In the genomic region with DNA sequence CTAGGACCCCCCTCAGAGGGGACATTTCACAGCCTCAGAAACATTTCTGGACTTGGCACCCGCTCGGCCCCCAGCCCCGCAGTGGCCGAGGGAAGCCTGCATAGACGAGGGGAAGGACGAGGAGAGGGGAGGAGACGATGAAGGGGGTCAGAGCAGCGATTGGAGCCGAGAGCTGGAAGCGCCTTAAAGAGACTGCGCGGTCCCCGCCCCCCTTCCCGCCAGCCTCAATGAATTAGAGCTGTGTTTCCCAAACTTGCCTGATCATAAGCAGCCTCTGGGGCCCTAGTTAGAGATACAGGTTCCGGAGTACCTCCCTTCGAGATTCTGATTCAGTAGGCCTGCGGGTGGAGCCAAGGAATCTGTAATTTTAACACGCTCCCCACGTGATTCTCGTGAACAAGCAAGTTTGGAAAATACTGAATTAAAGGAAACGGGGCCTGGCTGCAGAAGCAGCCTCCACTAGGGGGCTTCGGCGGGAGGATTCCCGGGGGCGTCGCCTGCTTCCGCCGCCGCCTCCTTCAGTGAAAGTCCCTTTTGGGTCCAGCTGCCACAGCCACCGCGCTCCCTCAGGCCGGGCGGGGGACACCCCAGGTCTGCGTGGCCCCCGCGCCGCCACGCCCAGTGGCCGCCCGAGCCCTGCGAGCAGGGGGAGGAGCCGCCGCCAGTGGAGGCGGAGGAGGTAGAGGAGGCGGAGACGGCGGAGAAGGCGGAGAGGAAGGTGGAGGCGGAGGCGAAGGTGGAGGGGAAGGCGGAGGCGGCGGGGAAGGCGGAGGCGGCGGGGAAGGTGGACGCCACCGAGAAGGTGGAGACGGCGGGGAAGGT, we compare ENCODE assay signal across 8 cellular contexts. TPM values are rescaled to one million over a fixed set of nuclear protein-coding genes. Genes with fewer than 3 reads are reported as not detected.
A peak's percentile ranks its signal among the peaks of the same experiment; 100 is the strongest.
DNase-seq lines count a peak whose midpoint lies in the region; ATAC-seq and TF ChIP-seq lines count a peak whose summit lies in the region.

A gene (plus strand): TSS at position 651 of the 822 bp plus-strand sequence. CDS start 824 bp downstream, outside the sequence.

- H3K36me3 Mint-ChIP-seq in GM23338 (ENCODE audit: low read depth) (peaks cover 4% of the 10 kb centered on the region; the same call in 1 of the 3 replicates), neural crest cell (ENCODE audit: low read depth) (peaks cover 10% of the 10 kb centered on the region)

- H3K9me3 ChIP-seq in stomach = no peaks in the 10 kb centered on the region

- ATAC-seq in GM23338 = peak; percentile 84

- H3K9me3 Mint-ChIP-seq in GM23338 (no peaks in the 10 kb centered on the region), neural crest cell (peaks cover 7% of the 10 kb centered on the region)

- DNase-seq in EL (peak; percentile 79), GM23338 (ENCODE audit: low spot score) (peak; percentile 74), Kasumi-1 (lab: John Stamatoyannopoulos, UW) (peak; percentile 59 to 63), RPMI8226 (peak; percentile 87), fibroblast of villous mesenchyme (ENCODE audit: low read depth) (peak; percentile 80), neural crest cell (ENCODE audit: low read depth, low spot score) (peak; percentile 48), stomach (peak; percentile 81)
- peak; percentile 91 for DNase-seq in activated effector memory CD4-positive, alpha-beta T cell treated with anti-CD3 and anti-CD28 coated beads, Interleukin-2, amount 50 U/mL, for 16 hours

- TF ChIP-seq POLR2A in stomach (IDR thresholded peaks at IDR 0.05) = peak in 1 of 4 donors; percentile 10

- H3K4me3 Mint-ChIP-seq in GM23338 = peak within 1 kb of the TSS; percentile 81
- peak within 1 kb of the TSS; percentile 95 for H3K4me3 Mint-ChIP-seq in neural crest cell

- no peaks in the 10 kb centered on the region for H3K79me2 ChIP-seq in GM23338 (replicated peaks; ENCODE audit: insufficient read depth)

- H3K27ac Mint-ChIP-seq in GM23338 = no peak within 1 kb of the TSS
- peak within 1 kb of the TSS; percentile 83 for H3K27ac Mint-ChIP-seq in neural crest cell (ENCODE audit: unreplicated experiment)

- no peaks in the 10 kb centered on the region for H4K20me1 ChIP-seq in GM23338 (replicated peaks; ENCODE audit: insufficient read depth)

- H3K4me1 Mint-ChIP-seq in GM23338 = peaks cover 10% of the 10 kb centered on the region; the same call in 2 of the 3 replicates
- peaks cover 18% of the 10 kb centered on the region for H3K4me1 Mint-ChIP-seq in neural crest cell

- peak within 1 kb of the TSS; percentile 78 for H3K4me2 ChIP-seq in GM23338

- no peaks in the 10 kb centered on the region for H3F3A ChIP-seq in GM23338 (replicated peaks; ENCODE audit: low read depth)

- intact Hi-C loops in stomach (cut with DNase I; ENCODE audit: low total_unique reads) = no loop called here

- TF ChIP-seq CTCF in GM23338 (conservative IDR thresholded peaks at IDR 0.05; ENCODE audit: low read depth in 2 of 2) (peak; percentile 26 to 61; a peak in 3 of 4 replicates), fibroblast of villous mesenchyme (IDR thresholded peaks at IDR 0.05; ENCODE audit: insufficient read depth, low read depth, low read length) (peak; percentile 52), neural crest cell (conservative IDR thresholded peaks at IDR 0.05) (peak; percentile 74), stomach (IDR thresholded peaks at IDR 0.05) (peak in 4 of 7 experiments; percentile 30 to 49 (median 39))

- no peaks in the 10 kb centered on the region for H3K36me3 ChIP-seq in GM23338 (ENCODE audit: insufficient read depth)
- H3K36me3 ChIP-seq in stomach = no peaks in the 10 kb centered on the region

- H3K4me3 ChIP-seq in GM23338 (peak within 1 kb of the TSS; percentile 71), fibroblast of villous mesenchyme (ENCODE audit: low read depth, low read length) (peak within 1 kb of the TSS; percentile 67), stomach (peak within 1 kb of the TSS; percentile 57 to 64 (median 62))

- H3K27ac ChIP-seq in GM23338 (ENCODE audit: low read depth) (peak within 1 kb of the TSS; percentile 79; the same call in 1 of the 2 replicates), stomach (peak within 1 kb of the TSS; percentile 79 to 89 (median 88))

- no peak for TF ChIP-seq EP300 in stomach (IDR thresholded peaks at IDR 0.05)

- peak within 1 kb of the TSS; percentile 96 for H2AFZ ChIP-seq in GM23338

- H3K27me3 ChIP-seq in GM23338 (ENCODE audit: insufficient read depth) (0 out of 2 replicates have a peak, but pooled peaks cover 2% of the 10 kb centered on the region), stomach (no peaks in the 10 kb centered on the region)

- WGBS in stomach, 5 donors = 0 to 43% (median 17%) methylated on average over 40 to 59 of the region's 60 CpGs; no CpG with 5 or more reads in 1 of the 5 donors

- H3K27me3 Mint-ChIP-seq in GM23338 (ENCODE audit: insufficient read depth, low read depth, poor library complexity) = peaks cover 2% of the 10 kb centered on the region
- no peaks in the 10 kb centered on the region for H3K27me3 Mint-ChIP-seq in neural crest cell (ENCODE audit: low read depth)

- H3K9me2 ChIP-seq in GM23338 (ENCODE audit: insufficient read depth) = no peaks in the 10 kb centered on the region

- H3K4me1 ChIP-seq in GM23338 (ENCODE audit: insufficient read depth) = no peaks in the 10 kb centered on the region; the same call in 1 of the 2 replicates
- H3K4me1 ChIP-seq in stomach = peaks cover 0 to 38% (median 24%) of the 10 kb centered on the region in 4 donors

TF ChIP-seq in GM23338, 12 proteins besides CTCF, POLR2A, EP300 and RAD21:
- no peak for TF ChIP-seq EZH2 (IDR thresholded peaks at IDR 0.05; ENCODE audit: low read depth, unreplicated experiment)
- no peak for TF ChIP-seq EZH2phosphoT487 (IDR thresholded peaks at IDR 0.05; ENCODE audit: unreplicated experiment)
- TF ChIP-seq, protein P1, sequence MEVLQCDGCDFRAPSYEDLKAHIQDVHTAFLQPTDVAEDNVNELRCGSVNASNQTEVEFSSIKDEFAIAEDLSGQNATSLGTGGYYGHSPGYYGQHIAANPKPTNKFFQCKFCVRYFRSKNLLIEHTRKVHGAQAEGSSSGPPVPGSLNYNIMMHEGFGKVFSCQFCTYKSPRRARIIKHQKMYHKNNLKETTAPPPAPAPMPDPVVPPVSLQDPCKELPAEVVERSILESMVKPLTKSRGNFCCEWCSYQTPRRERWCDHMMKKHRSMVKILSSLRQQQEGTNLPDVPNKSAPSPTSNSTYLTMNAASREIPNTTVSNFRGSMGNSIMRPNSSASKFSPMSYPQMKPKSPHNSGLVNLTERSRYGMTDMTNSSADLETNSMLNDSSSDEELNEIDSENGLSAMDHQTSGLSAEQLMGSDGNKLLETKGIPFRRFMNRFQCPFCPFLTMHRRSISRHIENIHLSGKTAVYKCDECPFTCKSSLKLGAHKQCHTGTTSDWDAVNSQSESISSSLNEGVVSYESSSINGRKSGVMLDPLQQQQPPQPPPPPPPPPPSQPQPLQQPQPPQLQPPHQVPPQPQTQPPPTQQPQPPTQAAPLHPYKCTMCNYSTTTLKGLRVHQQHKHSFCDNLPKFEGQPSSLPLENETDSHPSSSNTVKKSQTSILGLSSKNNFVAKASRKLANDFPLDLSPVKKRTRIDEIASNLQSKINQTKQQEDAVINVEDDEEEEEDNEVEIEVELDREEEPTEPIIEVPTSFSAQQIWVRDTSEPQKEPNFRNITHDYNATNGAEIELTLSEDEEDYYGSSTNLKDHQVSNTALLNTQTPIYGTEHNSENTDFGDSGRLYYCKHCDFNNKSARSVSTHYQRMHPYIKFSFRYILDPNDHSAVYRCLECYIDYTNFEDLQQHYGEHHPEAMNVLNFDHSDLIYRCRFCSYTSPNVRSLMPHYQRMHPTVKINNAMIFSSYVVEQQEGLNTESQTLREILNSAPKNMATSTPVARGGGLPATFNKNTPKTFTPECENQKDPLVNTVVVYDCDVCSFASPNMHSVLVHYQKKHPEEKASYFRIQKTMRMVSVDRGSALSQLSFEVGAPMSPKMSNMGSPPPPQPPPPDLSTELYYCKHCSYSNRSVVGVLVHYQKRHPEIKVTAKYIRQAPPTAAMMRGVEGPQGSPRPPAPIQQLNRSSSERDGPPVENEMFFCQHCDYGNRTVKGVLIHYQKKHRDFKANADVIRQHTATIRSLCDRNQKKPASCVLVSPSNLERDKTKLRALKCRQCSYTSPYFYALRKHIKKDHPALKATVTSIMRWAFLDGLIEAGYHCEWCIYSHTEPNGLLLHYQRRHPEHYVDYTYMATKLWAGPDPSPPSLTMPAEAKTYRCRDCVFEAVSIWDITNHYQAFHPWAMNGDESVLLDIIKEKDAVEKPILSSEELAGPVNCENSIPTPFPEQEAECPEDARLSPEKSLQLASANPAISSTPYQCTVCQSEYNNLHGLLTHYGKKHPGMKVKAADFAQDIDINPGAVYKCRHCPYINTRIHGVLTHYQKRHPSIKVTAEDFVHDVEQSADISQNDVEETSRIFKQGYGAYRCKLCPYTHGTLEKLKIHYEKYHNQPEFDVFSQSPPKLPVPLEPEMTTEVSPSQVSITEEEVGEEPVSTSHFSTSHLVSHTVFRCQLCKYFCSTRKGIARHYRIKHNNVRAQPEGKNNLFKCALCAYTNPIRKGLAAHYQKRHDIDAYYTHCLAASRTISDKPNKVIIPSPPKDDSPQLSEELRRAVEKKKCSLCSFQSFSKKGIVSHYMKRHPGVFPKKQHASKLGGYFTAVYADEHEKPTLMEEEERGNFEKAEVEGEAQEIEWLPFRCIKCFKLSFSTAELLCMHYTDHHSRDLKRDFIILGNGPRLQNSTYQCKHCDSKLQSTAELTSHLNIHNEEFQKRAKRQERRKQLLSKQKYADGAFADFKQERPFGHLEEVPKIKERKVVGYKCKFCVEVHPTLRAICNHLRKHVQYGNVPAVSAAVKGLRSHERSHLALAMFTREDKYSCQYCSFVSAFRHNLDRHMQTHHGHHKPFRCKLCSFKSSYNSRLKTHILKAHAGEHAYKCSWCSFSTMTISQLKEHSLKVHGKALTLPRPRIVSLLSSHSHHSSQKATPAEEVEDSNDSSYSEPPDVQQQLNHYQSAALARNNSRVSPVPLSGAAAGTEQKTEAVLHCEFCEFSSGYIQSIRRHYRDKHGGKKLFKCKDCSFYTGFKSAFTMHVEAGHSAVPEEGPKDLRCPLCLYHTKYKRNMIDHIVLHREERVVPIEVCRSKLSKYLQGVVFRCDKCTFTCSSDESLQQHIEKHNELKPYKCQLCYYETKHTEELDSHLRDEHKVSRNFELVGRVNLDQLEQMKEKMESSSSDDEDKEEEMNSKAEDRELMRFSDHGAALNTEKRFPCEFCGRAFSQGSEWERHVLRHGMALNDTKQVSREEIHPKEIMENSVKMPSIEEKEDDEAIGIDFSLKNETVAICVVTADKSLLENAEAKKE (CRISPR knock-in tag; IDR thresholded peaks at IDR 0.05) = no peak
- TF ChIP-seq POLR2AphosphoS5 (IDR thresholded peaks at IDR 0.05; ENCODE audit: low read depth) = peak; percentile 39; the same call in 1 of the 2 replicates
TF ChIP-seq in GM23338: peak in this region for 1.

RNA-seq across cellular contexts. Expression of the gene that starts here (rescaled TPM):
- total RNA-seq in GM23338 (2014; rRNA removed; shearing (Covaris generic)) = 3.7 and 5.0 TPM in 2 replicates
- 1.1 and 1.3 TPM in 2 replicates for polyA plus RNA-seq in GM23338 (2016; fragmentation: Nextera tagmentation; extraction: Ambion mirVana)
- 2.6 TPM in 2 replicates for total RNA-seq in fibroblast of villous mesenchyme
- total RNA-seq in neural crest cell = 6.8 and 7.3 TPM in 2 replicates
- total RNA-seq in stomach = 1 to 10 TPM in 3 of 5 donors, under 1 TPM in 1, not detected in 1; 0.29 to 4.0 (median 2.1) TPM
- polyA plus RNA-seq in stomach = 1 to 10 TPM; 1.6 to 2.3 (median 2.1) TPM

Comparison
In these comparisons a context has a peak if more than half of its experiments do, and no peak if none do; other contexts are left out.
1. Peak in every context shown above with its lines: DNase-seq, ATAC-seq, H3K4me3 ChIP-seq and H3K27ac ChIP-seq.